In genomic region chr17:82267575-82268379, GRCh38 we compare ENCODE assay signal across 1 cellular context.
TF ChIP-seq lines count a peak whose summit lies in the region.

No MANE protein-coding gene starts in this region.

TF ChIP-seq in HepG2, 621 proteins besides CTCF, POLR2A, EP300 and RAD21 (continued from another document and continues in another):
- TF ChIP-seq, protein P1, sequence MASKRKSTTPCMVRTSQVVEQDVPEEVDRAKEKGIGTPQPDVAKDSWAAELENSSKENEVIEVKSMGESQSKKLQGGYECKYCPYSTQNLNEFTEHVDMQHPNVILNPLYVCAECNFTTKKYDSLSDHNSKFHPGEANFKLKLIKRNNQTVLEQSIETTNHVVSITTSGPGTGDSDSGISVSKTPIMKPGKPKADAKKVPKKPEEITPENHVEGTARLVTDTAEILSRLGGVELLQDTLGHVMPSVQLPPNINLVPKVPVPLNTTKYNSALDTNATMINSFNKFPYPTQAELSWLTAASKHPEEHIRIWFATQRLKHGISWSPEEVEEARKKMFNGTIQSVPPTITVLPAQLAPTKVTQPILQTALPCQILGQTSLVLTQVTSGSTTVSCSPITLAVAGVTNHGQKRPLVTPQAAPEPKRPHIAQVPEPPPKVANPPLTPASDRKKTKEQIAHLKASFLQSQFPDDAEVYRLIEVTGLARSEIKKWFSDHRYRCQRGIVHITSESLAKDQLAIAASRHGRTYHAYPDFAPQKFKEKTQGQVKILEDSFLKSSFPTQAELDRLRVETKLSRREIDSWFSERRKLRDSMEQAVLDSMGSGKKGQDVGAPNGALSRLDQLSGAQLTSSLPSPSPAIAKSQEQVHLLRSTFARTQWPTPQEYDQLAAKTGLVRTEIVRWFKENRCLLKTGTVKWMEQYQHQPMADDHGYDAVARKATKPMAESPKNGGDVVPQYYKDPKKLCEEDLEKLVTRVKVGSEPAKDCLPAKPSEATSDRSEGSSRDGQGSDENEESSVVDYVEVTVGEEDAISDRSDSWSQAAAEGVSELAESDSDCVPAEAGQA (IDR thresholded peaks at IDR 0.05; ENCODE audit: low read depth): peak; percentile 70; the same call in 1 of the 2 replicates
- TF ChIP-seq, protein P1 (CRISPR knock-in tag; IDR thresholded peaks at IDR 0.05; ENCODE audit: borderline replicate concordance): no peak
- TF ChIP-seq, protein P2, sequence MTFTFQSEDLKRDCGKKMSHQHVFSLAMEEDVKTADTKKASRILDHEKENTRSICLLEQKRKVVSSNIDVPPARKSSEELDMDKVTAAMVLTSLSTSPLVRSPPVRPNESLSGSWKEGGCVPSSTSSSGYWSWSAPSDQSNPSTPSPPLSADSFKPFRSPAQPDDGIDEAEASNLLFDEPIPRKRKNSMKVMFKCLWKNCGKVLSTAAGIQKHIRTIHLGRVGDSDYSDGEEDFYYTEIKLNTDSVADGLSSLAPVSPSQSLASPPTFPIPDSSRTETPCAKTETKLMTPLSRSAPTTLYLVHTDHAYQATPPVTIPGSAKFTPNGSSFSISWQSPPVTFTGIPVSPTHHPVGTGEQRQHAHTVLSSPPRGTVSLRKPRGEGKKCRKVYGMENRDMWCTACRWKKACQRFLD (CRISPR knock-in tag; IDR thresholded peaks at IDR 0.05; ENCODE audit: borderline replicate concordance): peak; percentile 70; the same call in 1 of the 2 replicates
- peak; percentile 96 for TF ChIP-seq NR2F1 (CRISPR knock-in tag; IDR thresholded peaks at IDR 0.05)
- peak; percentile 47 for TF ChIP-seq AHDC1 (CRISPR knock-in tag; IDR thresholded peaks at IDR 0.05; ENCODE audit: borderline replicate concordance)
- no peak for TF ChIP-seq MBNL3 (CRISPR knock-in tag; conservative IDR thresholded peaks at IDR 0.05)
- TF ChIP-seq, protein P3, sequence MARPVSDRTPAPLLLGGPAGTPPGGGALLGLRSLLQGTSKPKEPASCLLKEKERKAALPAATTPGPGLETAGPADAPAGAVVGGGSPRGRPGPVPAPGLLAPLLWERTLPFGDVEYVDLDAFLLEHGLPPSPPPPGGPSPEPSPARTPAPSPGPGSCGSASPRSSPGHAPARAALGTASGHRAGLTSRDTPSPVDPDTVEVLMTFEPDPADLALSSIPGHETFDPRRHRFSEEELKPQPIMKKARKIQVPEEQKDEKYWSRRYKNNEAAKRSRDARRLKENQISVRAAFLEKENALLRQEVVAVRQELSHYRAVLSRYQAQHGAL (CRISPR knock-in tag; IDR thresholded peaks at IDR 0.05; ENCODE audit: not compliant biosample characterization): peak; percentile 97
- TF ChIP-seq NR1H2 (CRISPR knock-in tag; IDR thresholded peaks at IDR 0.05; ENCODE audit: borderline replicate concordance, low read depth): no peak
- TF ChIP-seq ZBTB21 (CRISPR knock-in tag; IDR thresholded peaks at IDR 0.05): peak; percentile 93
- no peak for TF ChIP-seq ZZZ3 (CRISPR knock-in tag; IDR thresholded peaks at IDR 0.05; ENCODE audit: borderline replicate concordance)
- TF ChIP-seq RXRB (CRISPR knock-in tag; IDR thresholded peaks at IDR 0.05; ENCODE audit: borderline replicate concordance): peak; percentile 99
- no peak; the same call in 1 of the 2 replicates for TF ChIP-seq PRMT3 (CRISPR knock-in tag; IDR thresholded peaks at IDR 0.05; ENCODE audit: borderline replicate concordance, low read depth)
- TF ChIP-seq ZNF33A (CRISPR knock-in tag; IDR thresholded peaks at IDR 0.05; ENCODE audit: borderline replicate concordance): peak; percentile 68
- TF ChIP-seq PBX2 (CRISPR knock-in tag; IDR thresholded peaks at IDR 0.05): no peak
- TF ChIP-seq POLR2AphosphoS2 (IDR thresholded peaks at IDR 0.05; ENCODE audit: low read depth, low read length): peak; percentile 72; the same call in 1 of the 2 replicates
- TF ChIP-seq ATF7-NPFF (CRISPR knock-in tag; IDR thresholded peaks at IDR 0.05; ENCODE audit: low read depth): no peak
- TF ChIP-seq ZNF800 (CRISPR knock-in tag; IDR thresholded peaks at IDR 0.05): peak; percentile 84; the same call in 1 of the 2 replicates
- TF ChIP-seq, protein P4, sequence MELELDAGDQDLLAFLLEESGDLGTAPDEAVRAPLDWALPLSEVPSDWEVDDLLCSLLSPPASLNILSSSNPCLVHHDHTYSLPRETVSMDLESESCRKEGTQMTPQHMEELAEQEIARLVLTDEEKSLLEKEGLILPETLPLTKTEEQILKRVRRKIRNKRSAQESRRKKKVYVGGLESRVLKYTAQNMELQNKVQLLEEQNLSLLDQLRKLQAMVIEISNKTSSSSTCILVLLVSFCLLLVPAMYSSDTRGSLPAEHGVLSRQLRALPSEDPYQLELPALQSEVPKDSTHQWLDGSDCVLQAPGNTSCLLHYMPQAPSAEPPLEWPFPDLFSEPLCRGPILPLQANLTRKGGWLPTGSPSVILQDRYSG (CRISPR knock-in tag; IDR thresholded peaks at IDR 0.05): peak; percentile 80; the same call in 1 of the 2 replicates
- no peak for TF ChIP-seq HMGA1 (CRISPR knock-in tag; conservative IDR thresholded peaks at IDR 0.05)
- TF ChIP-seq POLR2G (IDR thresholded peaks at IDR 0.05; ENCODE audit: low read depth, low read length): peak; percentile 56; the same call in 1 of the 2 replicates
- TF ChIP-seq ELK4 (CRISPR knock-in tag; IDR thresholded peaks at IDR 0.05; ENCODE audit: borderline replicate concordance): no peak
- peak; percentile 99 for TF ChIP-seq TARDBP (CRISPR knock-in tag; IDR thresholded peaks at IDR 0.05)
- no peak; the same call in 1 of the 2 replicates for TF ChIP-seq ZMAT3 (CRISPR knock-in tag; conservative IDR thresholded peaks at IDR 0.05)
- TF ChIP-seq ZNF432 (CRISPR knock-in tag; IDR thresholded peaks at IDR 0.05; ENCODE audit: borderline replicate concordance): no peak
- no peak for TF ChIP-seq ZNF530 (CRISPR knock-in tag; IDR thresholded peaks at IDR 0.05; ENCODE audit: low read depth)
- TF ChIP-seq PRDM4 (CRISPR knock-in tag; IDR thresholded peaks at IDR 0.05; ENCODE audit: borderline replicate concordance): 0 out of 2 replicates have a peak, but pooled peaks have one; percentile 34
- TF ChIP-seq GATA4 (IDR thresholded peaks at IDR 0.05; ENCODE audit: borderline replicate concordance, low read depth): no peak
- TF ChIP-seq ZNF644 (CRISPR knock-in tag; IDR thresholded peaks at IDR 0.05; ENCODE audit: low read depth): no peak; the same call in 1 of the 2 replicates
- TF ChIP-seq, protein P5, sequence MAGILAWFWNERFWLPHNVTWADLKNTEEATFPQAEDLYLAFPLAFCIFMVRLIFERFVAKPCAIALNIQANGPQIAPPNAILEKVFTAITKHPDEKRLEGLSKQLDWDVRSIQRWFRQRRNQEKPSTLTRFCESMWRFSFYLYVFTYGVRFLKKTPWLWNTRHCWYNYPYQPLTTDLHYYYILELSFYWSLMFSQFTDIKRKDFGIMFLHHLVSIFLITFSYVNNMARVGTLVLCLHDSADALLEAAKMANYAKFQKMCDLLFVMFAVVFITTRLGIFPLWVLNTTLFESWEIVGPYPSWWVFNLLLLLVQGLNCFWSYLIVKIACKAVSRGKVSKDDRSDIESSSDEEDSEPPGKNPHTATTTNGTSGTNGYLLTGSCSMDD (CRISPR knock-in tag; IDR thresholded peaks at IDR 0.05): no peak
- 0 out of 2 replicates have a peak, but pooled peaks have one; percentile 54 for TF ChIP-seq ZNF251 (CRISPR knock-in tag; IDR thresholded peaks at IDR 0.05)
